Comparison of ENCODE assay signal across 28 cellular contexts in genomic region chr3:161567962-161568361, GRCh38.
DNase-seq lines count a peak whose midpoint lies in the region; TF ChIP-seq lines count a peak whose summit lies in the region.
"Had no signal": no experiment of that assay in that cellular context is flagged by ENCODE, and none has a peak within 500 bp of the region (broad histone marks: within the 10 kb centered on the region; RNA-seq: fewer than 3 reads in every experiment).

No MANE protein-coding gene starts in this region.

- no peaks in the 10 kb centered on the region for H3K27me3 Mint-ChIP-seq in activated CD4-positive, alpha-beta memory T cell treated with anti-CD3 and anti-CD28 coated beads, Interleukin-2, amount 10 ng/mL, durations not matched to agents 7 days and 5 days
- H3K27me3 Mint-ChIP-seq: activated T-cell treated with anti-CD3 and anti-CD28 coated beads, Interleukin-2, amount 50 U/mL, for 24 hours had no signal

- H3K36me3 ChIP-seq in GM23248 (ENCODE audit: low read depth): no peaks in the 10 kb centered on the region
- H3K36me3 ChIP-seq: ascending aorta, BLaER1, heart left ventricle, neural progenitor cell, spleen, stomach had no signal

- DNase-seq in AG08395 (ENCODE audit: low spot score): peak; percentile 68
- peak; percentile 81 for DNase-seq in GM23248
- peak; percentile 25 for DNase-seq in amniotic stem cell (lab: John Stamatoyannopoulos, UW)
- peak; percentile 71 to 87 for DNase-seq in foreskin fibroblast
- DNase-seq in GM10248 (ENCODE audit: extremely low spot score): no peak
- DNase-seq in occipital lobe (lab: John Stamatoyannopoulos, UW): no peak
- DNase-seq in activated CD4-positive, alpha-beta memory T cell treated with anti-CD3 and anti-CD28 coated beads, Interleukin-2, amount 10 ng/mL, durations not matched to agents 7 days and 5 days: no peak
- DNase-seq in activated CD4-positive, alpha-beta T cell treated with anti-CD3 and anti-CD28 coated beads, Interleukin-2, amount 50 U/mL, for 4 hours: no peak
- DNase-seq: activated CD4-positive, CD25-positive, alpha-beta regulatory T cell; activated naive CD4-positive, alpha-beta T cell treated with anti-CD3 and anti-CD28 coated beads for 36 hours; activated T-cell treated with anti-CD3 and anti-CD28 coated beads, Interleukin-2, amount 50 U/mL, for 24 hours; Calu3; erythroblast; heart left ventricle; immature natural killer cell; Karpas-422; left ventricle myocardium superior; NCI-H1092; NCI-H2029 treated with DMSO at 0.1 percent for 48 hours; spleen; stimulated activated CD4-positive, alpha-beta T cell treated with anti-CD3 and anti-CD28 coated beads, Interleukin-4, amount 100 ng/mL, for 4 hours; stomach; trophoblast cell had no signal

- no peak overlapping the region; the same call in 1 of the 2 replicates for H3K9ac ChIP-seq in GM23248
- H3K9ac ChIP-seq: BLaER1, neural progenitor cell had no signal

- 0 to 3% methylated on average over 2 of the region's 2 CpGs for WGBS in GM23248 (ENCODE audit: low coverage in 1 of 2, low lambda C conversion rate in 2 of 2, missing lambda C conversion rate in 2 of 2), 2 experiments

- H3K9me3 Mint-ChIP-seq in activated CD4-positive, alpha-beta memory T cell treated with anti-CD3 and anti-CD28 coated beads, Interleukin-2, amount 10 ng/mL, durations not matched to agents 7 days and 5 days: no peaks in the 10 kb centered on the region
- H3K9me3 Mint-ChIP-seq: activated naive CD4-positive, alpha-beta T cell treated with anti-CD3 and anti-CD28 coated beads for 36 hours; activated T-cell treated with anti-CD3 and anti-CD28 coated beads, Interleukin-2, amount 50 U/mL, for 24 hours; neural progenitor cell; T-helper 2 cell treated with Interferon-gamma antibody and Interleukin-4, amounts not matched to agents 5 μg/mL and 100 μg/mL, for 36 hours had no signal

- H3K4me1 Mint-ChIP-seq in activated CD4-positive, alpha-beta memory T cell treated with anti-CD3 and anti-CD28 coated beads, Interleukin-2, amount 10 ng/mL, durations not matched to agents 7 days and 5 days: no peaks in the 10 kb centered on the region
- H3K4me1 Mint-ChIP-seq: immature natural killer cell, neural progenitor cell had no signal

- no peaks in the 10 kb centered on the region for H3K9me3 ChIP-seq in GM23248 (ENCODE audit: low read depth)
- H3K9me3 ChIP-seq: ascending aorta, BLaER1, heart left ventricle, spleen, stomach had no signal

- no peaks in the 10 kb centered on the region for H3K9me2 ChIP-seq in GM23248 (ENCODE audit: insufficient read depth)

- H3K27ac Mint-ChIP-seq in activated CD4-positive, alpha-beta memory T cell treated with anti-CD3 and anti-CD28 coated beads, Interleukin-2, amount 10 ng/mL, durations not matched to agents 7 days and 5 days: no peak overlapping the region
- H3K27ac Mint-ChIP-seq: activated naive CD4-positive, alpha-beta T cell treated with anti-CD3 and anti-CD28 coated beads for 36 hours; activated T-cell treated with anti-CD3 and anti-CD28 coated beads, Interleukin-2, amount 50 U/mL, for 24 hours; immature natural killer cell; neural progenitor cell; T-helper 2 cell treated with Interferon-gamma antibody and Interleukin-4, amounts not matched to agents 5 μg/mL and 100 μg/mL, for 36 hours had no signal

- no peaks in the 10 kb centered on the region for H3K79me2 ChIP-seq in GM23248 (ENCODE audit: insufficient read depth)

- no peaks in the 10 kb centered on the region for H3K27me3 ChIP-seq in GM23248 (replicated peaks; ENCODE audit: insufficient read depth)
- H3K27me3 ChIP-seq: ascending aorta, BLaER1, neural progenitor cell, spleen, stomach had no signal

- peak overlapping the region; percentile 65 for H3K4me2 ChIP-seq in GM23248 (ENCODE audit: unreplicated experiment)
- H3K4me2 ChIP-seq: BLaER1, neural progenitor cell had no signal

- H3K27ac ChIP-seq in GM23248: no peak overlapping the region
- H3K27ac ChIP-seq: 22Rv1, ascending aorta, BLaER1, heart left ventricle, neural progenitor cell, spleen, stomach had no signal

- in situ Hi-C loops in GM23248 (cut with MboI): loop anchor here (25.0 kb wide), 2 partner anchors 694 to 1244 kb away; no protein-coding TSS in a partner anchor

- peak overlapping the region; percentile 69 for H2AFZ ChIP-seq in GM23248
- H2AFZ ChIP-seq: neural progenitor cell had no signal

- H3K4me3 ChIP-seq in GM23248: peak overlapping the region; percentile 40
- peak overlapping the region in 1 of 2 donors; percentile 19 for H3K4me3 ChIP-seq in foreskin fibroblast (ENCODE audit: low read depth in 1 of 2, low read length in 2 of 2)
- H3K4me3 ChIP-seq: ascending aorta, BLaER1, heart left ventricle, neural progenitor cell, spleen, stomach had no signal

- TF ChIP-seq CTCF in foreskin fibroblast (IDR thresholded peaks at IDR 0.05; ENCODE audit: low read depth, low read length) (no peak), GM10248 (IDR thresholded peaks at IDR 0.05; ENCODE audit: control extremely low read depth, extremely low read depth, low read depth, missing control alignments) (no peak)

- no peaks in the 10 kb centered on the region for H4K20me1 ChIP-seq in GM23248 (ENCODE audit: insufficient read depth)
- H4K20me1 ChIP-seq: BLaER1 had no signal

- H3K36me3 Mint-ChIP-seq in activated CD4-positive, alpha-beta memory T cell treated with anti-CD3 and anti-CD28 coated beads, Interleukin-2, amount 10 ng/mL, durations not matched to agents 7 days and 5 days (ENCODE audit: low read depth): no peaks in the 10 kb centered on the region
- H3K36me3 Mint-ChIP-seq: immature natural killer cell, neural progenitor cell had no signal

- POLR2A ChIA-PET in GM10248 (lab: Yijun Ruan, JAX): no interaction called here
- POLR2A ChIA-PET in activated CD4-positive, alpha-beta memory T cell treated with anti-CD3 and anti-CD28 coated beads, Interleukin-2, amount 10 ng/mL, durations not matched to agents 7 days and 5 days (lab: Charles Lee): no interaction called here

- CTCF ChIA-PET in GM10248 (lab: Yijun Ruan, JAX): interaction anchor here (1.1 kb wide), 1 partner anchor 14 kb away, joined by 3 read pairs; no protein-coding TSS in a partner anchor
- CTCF ChIA-PET in activated CD4-positive, alpha-beta memory T cell treated with anti-CD3 and anti-CD28 coated beads, Interleukin-2, amount 10 ng/mL, durations not matched to agents 7 days and 5 days (lab: Charles Lee): no interaction called here

- peaks cover 15% of the 10 kb centered on the region for H3K4me1 ChIP-seq in GM23248 (ENCODE audit: insufficient read depth)
- H3K4me1 ChIP-seq: ascending aorta, BLaER1, heart left ventricle, neural progenitor cell, spleen, stomach had no signal

- H3K4me3 Mint-ChIP-seq in activated CD4-positive, alpha-beta memory T cell treated with anti-CD3 and anti-CD28 coated beads, Interleukin-2, amount 10 ng/mL, durations not matched to agents 7 days and 5 days: no peak overlapping the region
- H3K4me3 Mint-ChIP-seq: activated naive CD4-positive, alpha-beta T cell treated with anti-CD3 and anti-CD28 coated beads for 36 hours; activated T-cell treated with anti-CD3 and anti-CD28 coated beads, Interleukin-2, amount 50 U/mL, for 24 hours; immature natural killer cell; neural progenitor cell; T-helper 2 cell treated with Interferon-gamma antibody and Interleukin-4, amounts not matched to agents 5 μg/mL and 100 μg/mL, for 36 hours had no signal

- peaks cover 20% of the 10 kb centered on the region for H3F3A ChIP-seq in GM23248 (ENCODE audit: insufficient read depth)

Comparison
In these comparisons a context has a peak if more than half of its experiments do, and no peak if none do; other contexts are left out.
1. DNase-seq: peak in AG08395 (single experiment), GM23248 (single experiment), amniotic stem cell (single experiment) and foreskin fibroblast (2 of 2); none in GM10248 (single experiment), occipital lobe (single experiment), activated CD4-positive, alpha-beta memory T cell treated with anti-CD3 and anti-CD28 coated beads, Interleukin-2, amount 10 ng/mL, durations not matched to agents 7 days and 5 days (single experiment) and activated CD4-positive, alpha-beta T cell treated with anti-CD3 and anti-CD28 coated beads, Interleukin-2, amount 50 U/mL, for 4 hours (0 of 2).